ENCODE assay signal across 7 cellular contexts in the genomic region with DNA sequence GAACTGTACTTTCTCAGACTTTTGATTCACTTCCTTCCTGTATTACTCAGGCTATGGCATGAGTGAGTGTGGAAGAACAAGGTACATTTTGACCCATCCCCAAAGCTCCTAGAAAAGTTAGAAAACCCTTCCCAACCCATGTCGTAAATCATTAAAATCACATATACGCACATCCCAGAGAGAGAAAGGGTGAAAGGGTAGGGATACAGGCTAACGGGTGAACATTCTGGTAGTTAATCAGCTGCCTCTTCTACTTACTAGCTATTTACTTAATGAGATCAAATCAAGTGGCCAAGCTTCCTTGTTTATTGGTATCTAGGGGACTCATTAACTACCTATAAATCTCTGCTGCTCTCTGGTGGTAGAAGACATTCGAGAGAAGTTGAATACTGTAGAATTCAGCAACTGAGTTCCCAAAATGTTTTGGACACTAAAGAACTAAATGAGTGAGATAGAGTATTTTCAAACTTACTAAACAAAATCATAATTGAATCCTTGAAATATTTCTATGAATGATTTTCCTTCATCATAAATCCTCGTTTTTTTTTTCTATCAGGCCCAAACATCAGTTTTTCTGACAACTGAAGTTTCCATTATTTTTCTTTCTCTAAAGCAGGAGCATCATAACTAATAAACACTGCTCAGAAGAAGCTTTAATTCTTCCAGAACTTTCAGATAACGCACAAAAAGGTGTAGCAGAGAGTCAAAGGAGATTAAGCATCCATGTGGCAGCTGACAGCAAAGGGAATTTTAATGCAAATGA.
DNase-seq lines count a peak whose midpoint lies in the region; ATAC-seq, FAIRE-seq and TF ChIP-seq lines count a peak whose summit lies in the region.

No MANE protein-coding gene starts in this region.

- no peak overlapping the region for H3K4me3 ChIP-seq in HepG2 (replicated peaks in 1 of 3; ENCODE audit: insufficient read depth in 1 of 3, low read depth in 2 of 3, low read length in 3 of 3)

- ATAC-seq in HepG2 (peak; percentile 62), HG03045 (IDR thresholded peaks at IDR 0.05; ENCODE audit: unreplicated experiment) (no peak), GM18505 (IDR thresholded peaks at IDR 0.05; ENCODE audit: unreplicated experiment) (no peak)

- no peak overlapping the region for H3K4me2 ChIP-seq in HepG2 (ENCODE audit: low read depth, low read length)

- in situ Hi-C loops in GM13977 (cut with MboI; ENCODE audit: low pct_unique_long_range_greater_than_20kb, low sequenced_read_pairs, unreplicated experiment) (no loop called here), T47D (cut with HindIII; ENCODE audit: low pct_unique_long_range_greater_than_20kb, low sequenced_read_pairs) (no loop called here), HepG2 (cut with HindIII; ENCODE audit: extremely low pct_ligation_motif_present, low pct_unique_long_range_greater_than_20kb) (no loop called here)

- no peaks in the 10 kb centered on the region for H4K20me1 ChIP-seq in HepG2 (ENCODE audit: insufficient read depth, low read length)

- H2AFZ ChIP-seq in HepG2 (ENCODE audit: low read length): no peak overlapping the region

- intact Hi-C loops in HepG2 (cut with micrococcal nuclease; ENCODE audit: unreplicated experiment): loop anchor here (1.0 to 5.0 kb wide), 3 partner anchors 126 to 734 kb away; no protein-coding TSS in a partner anchor

- no peaks in the 10 kb centered on the region for H3K4me1 ChIP-seq in HepG2 (ENCODE audit: insufficient read depth, low read length)

- DNase-seq in GM13977 (ENCODE audit: low spot score) (peak; percentile 11), NCI-H2171 (lab: John Stamatoyannopoulos, UW) (peak; percentile 1), T47D (ENCODE audit: low read depth in 1 of 2, low spot score in 1 of 2) (peak; percentile 27 to 85), HepG2 (ENCODE audit: low spot score) (peak; percentile 20), GM10266 (ENCODE audit: extremely low spot score) (no peak)

- no peaks in the 10 kb centered on the region for H3K79me2 ChIP-seq in HepG2 (ENCODE audit: insufficient read depth, low read length)

- TF ChIP-seq CTCF in GM13977 (IDR thresholded peaks at IDR 0.05; ENCODE audit: extremely low read depth, insufficient read depth, missing control alignments) (peak; percentile 41), HepG2 (CRISPR knock-in tag; IDR thresholded peaks at IDR 0.05) (peak; percentile 53), GM10266 (IDR thresholded peaks at IDR 0.05; ENCODE audit: control insufficient read depth, insufficient read depth, low read depth, missing control alignments) (no peak)

- H3K9ac ChIP-seq in HepG2 (ENCODE audit: insufficient read depth, low read depth, low read length): no peak overlapping the region

- FAIRE-seq in HepG2 (lab: Jason Lieb, UNC): no peak

- WGBS in HepG2 (ENCODE audit: low lambda C conversion rate): 33% methylated on average over 6 of the region's 6 CpGs

- 0 out of 5 replicates have a peak, but pooled peaks cover 0 to 1% of the 10 kb centered on the region in 2 experiments for H3K27me3 ChIP-seq in HepG2 (ENCODE audit: control insufficient read depth in 1 of 2, insufficient read depth in 2 of 2, low read length in 2 of 2)

- H3K36me3 ChIP-seq in HepG2 (replicated peaks in 1 of 2; ENCODE audit: control insufficient read depth in 1 of 2, insufficient read depth in 2 of 2, low read length in 2 of 2): no peaks in the 10 kb centered on the region

- TF ChIP-seq EP300 in HepG2 (IDR thresholded peaks at IDR 0.05; ENCODE audit: low read depth in 2 of 2, low read length in 2 of 2) (no peak), HepG2 (CRISPR knock-in tag; IDR thresholded peaks at IDR 0.05; ENCODE audit: borderline replicate concordance) (no peak)

- no peak overlapping the region for H3K27ac ChIP-seq in HepG2 (ENCODE audit: extremely low read length, insufficient read depth, low read length)

- TF ChIP-seq POLR2A in HepG2 (IDR thresholded peaks at IDR 0.05; ENCODE audit: insufficient read depth in 1 of 2, low read depth in 2 of 2, low read length in 2 of 2): no peak
- no peak for TF ChIP-seq POLR2A in GM18505 (IDR thresholded peaks at IDR 0.05; ENCODE audit: borderline replicate concordance, extremely low read depth, insufficient read depth, insufficient read length)

- H3K9me3 ChIP-seq in HepG2 (ENCODE audit: low read length): no peaks in the 10 kb centered on the region

- CTCF ChIA-PET in HepG2 (lab: Yijun Ruan, JAX; ENCODE audit: low intra/inter-chr PET ratio, low total read pairs): interaction anchor here (1.3 kb wide), 1 partner anchor 126 kb away, joined by 5 read pairs; no protein-coding TSS in a partner anchor

- no peak for TF ChIP-seq RAD21 in HepG2 (CRISPR knock-in tag; IDR thresholded peaks at IDR 0.05)

- POLR2A ChIA-PET in HepG2 (lab: Yijun Ruan, JAX): no interaction called here

- no TSS peak for BruUV-seq in HepG2 (replicated peaks; lab: Mats Ljungman, UMichigan)

TF ChIP-seq in HepG2, 621 proteins besides CTCF, POLR2A, EP300 and RAD21:
- TF ChIP-seq STAG1 (CRISPR knock-in tag; IDR thresholded peaks at IDR 0.05): peak; percentile 66
- TF ChIP-seq, protein P1, sequence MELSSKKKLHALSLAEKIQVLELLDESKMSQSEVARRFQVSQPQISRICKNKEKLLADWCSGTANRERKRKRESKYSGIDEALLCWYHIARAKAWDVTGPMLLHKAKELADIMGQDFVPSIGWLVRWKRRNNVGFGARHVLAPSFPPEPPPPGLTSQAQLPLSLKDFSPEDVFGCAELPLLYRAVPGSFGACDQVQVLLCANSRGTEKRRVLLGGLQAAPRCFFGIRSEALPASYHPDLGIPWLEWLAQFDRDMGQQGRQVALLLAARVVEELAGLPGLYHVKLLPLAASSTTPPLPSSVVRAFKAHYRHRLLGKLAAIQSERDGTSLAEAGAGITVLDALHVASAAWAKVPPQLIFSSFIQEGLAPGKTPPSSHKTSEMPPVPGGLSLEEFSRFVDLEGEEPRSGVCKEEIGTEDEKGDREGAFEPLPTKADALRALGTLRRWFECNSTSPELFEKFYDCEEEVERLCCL (CRISPR knock-in tag; IDR thresholded peaks at IDR 0.05; ENCODE audit: borderline replicate concordance): no peak
- peak; percentile 33; the same call in 1 of the 2 replicates for TF ChIP-seq SMC3 (IDR thresholded peaks at IDR 0.05; ENCODE audit: low read length)
- TF ChIP-seq ZNF10 (CRISPR knock-in tag; IDR thresholded peaks at IDR 0.05; ENCODE audit: borderline replicate concordance, low read depth): no peak
